Comparison of ENCODE assay signal across 8 cellular contexts in the genomic region with DNA sequence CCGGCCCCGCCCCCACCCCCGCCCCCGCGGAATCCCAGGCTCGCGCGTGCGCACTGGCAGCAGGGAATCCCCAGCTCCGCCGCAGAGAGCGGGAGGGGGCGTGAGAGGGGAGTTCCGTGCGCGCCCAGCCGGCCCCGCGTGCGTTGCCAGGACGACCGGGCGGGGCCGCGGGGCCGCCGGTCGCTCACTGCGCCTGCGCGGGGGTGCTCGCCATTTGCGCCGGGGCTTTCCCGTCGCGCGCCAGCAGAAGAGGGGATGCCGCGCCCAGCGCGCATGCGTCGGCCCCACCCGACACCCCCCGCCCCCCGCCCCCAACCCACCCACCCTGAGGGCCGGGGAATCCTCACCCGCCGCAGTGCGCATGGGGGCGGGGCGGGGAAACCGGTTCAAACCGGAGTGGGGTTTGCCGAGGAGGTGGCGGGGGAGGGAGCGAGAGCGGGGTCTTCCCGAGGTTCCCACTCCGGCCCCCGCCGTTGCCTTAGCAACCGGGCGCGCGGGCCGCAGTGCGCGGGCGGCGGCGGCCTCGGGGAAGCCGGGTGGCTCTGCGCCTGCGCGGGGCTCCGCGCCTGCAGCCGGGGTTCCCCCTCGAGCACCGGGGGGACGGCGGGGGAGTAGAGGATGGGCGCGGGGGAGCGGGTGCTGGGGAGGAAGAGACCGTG. TPM values are rescaled to one million over a fixed set of nuclear protein-coding genes. Genes with fewer than 3 reads are reported as not detected.
DNase-seq lines count a peak whose midpoint lies in the region; ATAC-seq and TF ChIP-seq lines count a peak whose summit lies in the region.

No MANE protein-coding gene starts in this region.

- peak overlapping the region; percentile 87 for H3K4me3 Mint-ChIP-seq in activated T-helper 17 cell treated with anti-CD3 and anti-CD28 coated beads, Interleukin-2, amount 50 U/mL, for 72 hours
- peak overlapping the region; percentile 90 for H3K4me3 Mint-ChIP-seq in neural crest cell

- no peaks in the 10 kb centered on the region for H3K9me3 Mint-ChIP-seq in activated T-helper 17 cell treated with anti-CD3 and anti-CD28 coated beads, Interleukin-2, amount 50 U/mL, for 72 hours
- H3K9me3 Mint-ChIP-seq in neural crest cell: no peaks in the 10 kb centered on the region

- H3K36me3 ChIP-seq in H7 (replicated peaks; ENCODE audit: control insufficient read depth, insufficient read depth, low read length) (no peaks in the 10 kb centered on the region; the same call in none of the 2 replicates), MG63 (peaks cover 7% of the 10 kb centered on the region)

- H3K27me3 ChIP-seq in H7 (ENCODE audit: control insufficient read depth, insufficient read depth, low read length): peaks cover 43% of the 10 kb centered on the region
- peaks cover 40% of the 10 kb centered on the region for H3K27me3 ChIP-seq in MG63

- peaks cover 18% of the 10 kb centered on the region for H3K36me3 Mint-ChIP-seq in activated T-helper 17 cell treated with anti-CD3 and anti-CD28 coated beads, Interleukin-2, amount 50 U/mL, for 72 hours (ENCODE audit: low read depth)
- no peaks in the 10 kb centered on the region for H3K36me3 Mint-ChIP-seq in neural crest cell (ENCODE audit: low read depth)

- H3K27me3 Mint-ChIP-seq in activated T-helper 17 cell treated with anti-CD3 and anti-CD28 coated beads, Interleukin-2, amount 50 U/mL, for 72 hours: peaks cover 24% of the 10 kb centered on the region
- H3K27me3 Mint-ChIP-seq in neural crest cell (ENCODE audit: low read depth): peaks cover 51% of the 10 kb centered on the region

- DNase-seq in DMS79 treated with DMSO at 0.1 percent for 48 hours (lab: John Stamatoyannopoulos, UW): peak; percentile 98
- DNase-seq in H7: peak; percentile 100
- peak; percentile 92 for DNase-seq in MG63
- peak; percentile 98 for DNase-seq in RPMI8226
- peak; percentile 94 for DNase-seq in fibroblast of pulmonary artery (ENCODE audit: low read depth)
- DNase-seq in neural crest cell (ENCODE audit: low read depth, low spot score): peak; percentile 95
- peak; percentile 97 for DNase-seq in stimulated activated naive CD4-positive, alpha-beta T cell treated with Interleukin-2 at 50 U/mL for 16 hours (lab: John Stamatoyannopoulos, UW)

- H3K4me3 ChIP-seq in H7 (ENCODE audit: insufficient read depth, low read depth, low read length): peak overlapping the region; percentile 56
- H3K4me3 ChIP-seq in MG63: peak overlapping the region; percentile 46
- H3K4me3 ChIP-seq in fibroblast of pulmonary artery (replicated peaks; ENCODE audit: low read depth, low read length): peak overlapping the region; percentile 49

- H3K27ac Mint-ChIP-seq in activated T-helper 17 cell treated with anti-CD3 and anti-CD28 coated beads, Interleukin-2, amount 50 U/mL, for 72 hours: peak overlapping the region; percentile 96
- no peak overlapping the region for H3K27ac Mint-ChIP-seq in neural crest cell (ENCODE audit: unreplicated experiment)

- ATAC-seq in activated T-helper 17 cell treated with anti-CD3 and anti-CD28 coated beads, Interleukin-2, amount 50 U/mL, for 72 hours (replicated peaks): peak; percentile 74

- peaks cover 33% of the 10 kb centered on the region for H3K4me1 Mint-ChIP-seq in activated T-helper 17 cell treated with anti-CD3 and anti-CD28 coated beads, Interleukin-2, amount 50 U/mL, for 72 hours
- peaks cover 40% of the 10 kb centered on the region for H3K4me1 Mint-ChIP-seq in neural crest cell

- TF ChIP-seq CTCF in fibroblast of pulmonary artery (IDR thresholded peaks at IDR 0.05; ENCODE audit: low read length, missing control alignments) (no peak), neural crest cell (conservative IDR thresholded peaks at IDR 0.05) (no peak)

- no peaks in the 10 kb centered on the region for H3K9me3 ChIP-seq in MG63

RNA-seq across cellular contexts. Expression of a gene that starts 15.1 kb away (rescaled TPM):
- 39.7 and 55.4 TPM in 2 replicates for total RNA-seq in H7 (2014; rRNA removed; shearing (Covaris generic))
- total RNA-seq in MG63 (2014; rRNA removed; shearing (Covaris generic); ENCODE audit: low replicate concordance): 228 and 241 TPM in 2 replicates
- 10 to 100 TPM; 52.4 to 90.5 TPM for total RNA-seq in activated T-helper 17 cell treated with anti-CD3 and anti-CD28 coated beads, Interleukin-2, amount 50 U/mL, for 72 hours
- total RNA-seq in neural crest cell: 122 and 126 TPM in 2 replicates

RNA-seq across cellular contexts. Expression of a gene that starts 19.0 kb away (rescaled TPM):
- 4.3 and 7.4 TPM in 2 replicates for total RNA-seq in H7 (2014; rRNA removed; shearing (Covaris generic))
- total RNA-seq in MG63 (2014; rRNA removed; shearing (Covaris generic); ENCODE audit: low replicate concordance): not detected in 2 replicates
- under 1 TPM; 0.50 to 0.61 TPM for total RNA-seq in activated T-helper 17 cell treated with anti-CD3 and anti-CD28 coated beads, Interleukin-2, amount 50 U/mL, for 72 hours
- 6.2 and 6.5 TPM in 2 replicates for total RNA-seq in neural crest cell

Comparison
In these comparisons a context has a peak if more than half of its experiments do, and no peak if none do; other contexts are left out.
1. Peak in every context shown above with its lines: DNase-seq, ATAC-seq and H3K4me3 ChIP-seq.